ENCODE assay signal across 8 cellular contexts in genomic region chr12:47408171-47408871, GRCh38.
DNase-seq lines count a peak whose midpoint lies in the region; ATAC-seq, FAIRE-seq and TF ChIP-seq lines count a peak whose summit lies in the region.

No MANE protein-coding gene starts in this region.

- H4K20me1 ChIP-seq in Karpas-422 (ENCODE audit: insufficient read depth, low read depth, low read length), result no peaks in the 10 kb centered on the region

- peaks cover 74% of the 10 kb centered on the region for H3K4me1 Mint-ChIP-seq in activated naive CD8-positive, alpha-beta T cell treated with anti-CD3 and anti-CD28 coated beads, Interleukin-2, amount 50 U/mL, for 24 hours
- H3K4me1 Mint-ChIP-seq in osteocyte (ENCODE audit: unreplicated experiment), result no peaks in the 10 kb centered on the region

- H3K36me3 ChIP-seq in H7 (replicated peaks; ENCODE audit: control insufficient read depth, insufficient read depth, low read length) (no peaks in the 10 kb centered on the region), Karpas-422 (ENCODE audit: insufficient read depth, low read length) (no peaks in the 10 kb centered on the region)

- DNase-seq in activated gamma-delta T cell treated with Interleukin-2 at 50 U/mL for 16 hours (peak; percentile 22), activated gamma-delta T cell (lab: John Stamatoyannopoulos, UW) (no peak), H7 (peak; percentile 59), Karpas-422 (peak; percentile 89), osteocyte (ENCODE audit: extremely low spot score, unreplicated experiment) (no peak), HTR-8/SVneo (ENCODE audit: insufficient read length, low spot score) (no peak), middle frontal gyrus (ENCODE audit: extremely low spot score, low spot score) (no peak)
- DNase-seq in activated naive CD8-positive, alpha-beta T cell treated with anti-CD3 and anti-CD28 coated beads, Interleukin-2, amount 50 U/mL, for 24 hours, result no peak

- H3K4me2 ChIP-seq in Karpas-422 (ENCODE audit: low read depth, low read length, poor library complexity, severe bottlenecking), result no peak overlapping the region

- FAIRE-seq in HTR-8/SVneo (lab: Jason Lieb, UNC), result no peak

- H3K27me3 Mint-ChIP-seq in activated naive CD8-positive, alpha-beta T cell treated with anti-CD3 and anti-CD28 coated beads, Interleukin-2, amount 50 U/mL, for 24 hours, result no peaks in the 10 kb centered on the region
- peaks cover 49% of the 10 kb centered on the region for H3K27me3 Mint-ChIP-seq in osteocyte (ENCODE audit: unreplicated experiment)

- peaks cover 5% of the 10 kb centered on the region for H3K4me1 ChIP-seq in Karpas-422 (ENCODE audit: low read length)

- peak overlapping the region; percentile 40 for H3K27ac Mint-ChIP-seq in activated naive CD8-positive, alpha-beta T cell treated with anti-CD3 and anti-CD28 coated beads, Interleukin-2, amount 50 U/mL, for 24 hours
- H3K27ac Mint-ChIP-seq in osteocyte (ENCODE audit: unreplicated experiment), result no peak overlapping the region

- H3K27me3 ChIP-seq in H7 (ENCODE audit: control insufficient read depth, insufficient read depth, low read length) (no peaks in the 10 kb centered on the region), Karpas-422 (ENCODE audit: low read length) (no peaks in the 10 kb centered on the region)

- peaks cover 10% of the 10 kb centered on the region for H3K9me3 Mint-ChIP-seq in activated naive CD8-positive, alpha-beta T cell treated with anti-CD3 and anti-CD28 coated beads, Interleukin-2, amount 50 U/mL, for 24 hours
- no peaks in the 10 kb centered on the region for H3K9me3 Mint-ChIP-seq in osteocyte (ENCODE audit: unreplicated experiment)

- H3K4me3 ChIP-seq in H7 (ENCODE audit: insufficient read depth, low read depth, low read length) (no peak overlapping the region), Karpas-422 (ENCODE audit: low read length) (no peak overlapping the region)

- no peaks in the 10 kb centered on the region for H3K9me2 ChIP-seq in Karpas-422 (replicated peaks; ENCODE audit: insufficient read depth, low read length)

- H3K9me3 ChIP-seq in Karpas-422 (ENCODE audit: low read length), result no peaks in the 10 kb centered on the region

- H3K4me3 Mint-ChIP-seq in activated naive CD8-positive, alpha-beta T cell treated with anti-CD3 and anti-CD28 coated beads, Interleukin-2, amount 50 U/mL, for 24 hours, result no peak overlapping the region
- no peak overlapping the region for H3K4me3 Mint-ChIP-seq in osteocyte (ENCODE audit: unreplicated experiment)

- ATAC-seq in activated naive CD8-positive, alpha-beta T cell treated with anti-CD3 and anti-CD28 coated beads, Interleukin-2, amount 50 U/mL, for 24 hours, result peak; percentile 49

- no peak overlapping the region for H2AFZ ChIP-seq in Karpas-422 (ENCODE audit: low read length)

- H3K27ac ChIP-seq in Karpas-422 (ENCODE audit: low read length), result no peak overlapping the region

- peaks cover 9% of the 10 kb centered on the region for H3K36me3 Mint-ChIP-seq in activated naive CD8-positive, alpha-beta T cell treated with anti-CD3 and anti-CD28 coated beads, Interleukin-2, amount 50 U/mL, for 24 hours (ENCODE audit: low read depth)
- no peaks in the 10 kb centered on the region for H3K36me3 Mint-ChIP-seq in osteocyte (ENCODE audit: unreplicated experiment)

- peak; percentile 23 for TF ChIP-seq CTCF in osteocyte (IDR thresholded peaks at IDR 0.05)

- H3K9ac ChIP-seq in Karpas-422 (ENCODE audit: low read length), result no peak overlapping the region

- no peaks in the 10 kb centered on the region for H3K79me2 ChIP-seq in Karpas-422 (ENCODE audit: low read length)

Comparison
In these comparisons a context has a peak if more than half of its experiments do, and no peak if none do; other contexts are left out.
1. DNase-seq: peak in activated gamma-delta T cell treated with Interleukin-2 at 50 U/mL for 16 hours (single experiment), H7 (single experiment) and Karpas-422 (single experiment); none in activated gamma-delta T cell (single experiment), activated naive CD8-positive, alpha-beta T cell treated with anti-CD3 and anti-CD28 coated beads, Interleukin-2, amount 50 U/mL, for 24 hours (single experiment), osteocyte (single experiment), HTR-8/SVneo (single experiment) and middle frontal gyrus (single experiment).